Comparison of ENCODE assay signal across 8 cellular contexts in the genomic region with DNA sequence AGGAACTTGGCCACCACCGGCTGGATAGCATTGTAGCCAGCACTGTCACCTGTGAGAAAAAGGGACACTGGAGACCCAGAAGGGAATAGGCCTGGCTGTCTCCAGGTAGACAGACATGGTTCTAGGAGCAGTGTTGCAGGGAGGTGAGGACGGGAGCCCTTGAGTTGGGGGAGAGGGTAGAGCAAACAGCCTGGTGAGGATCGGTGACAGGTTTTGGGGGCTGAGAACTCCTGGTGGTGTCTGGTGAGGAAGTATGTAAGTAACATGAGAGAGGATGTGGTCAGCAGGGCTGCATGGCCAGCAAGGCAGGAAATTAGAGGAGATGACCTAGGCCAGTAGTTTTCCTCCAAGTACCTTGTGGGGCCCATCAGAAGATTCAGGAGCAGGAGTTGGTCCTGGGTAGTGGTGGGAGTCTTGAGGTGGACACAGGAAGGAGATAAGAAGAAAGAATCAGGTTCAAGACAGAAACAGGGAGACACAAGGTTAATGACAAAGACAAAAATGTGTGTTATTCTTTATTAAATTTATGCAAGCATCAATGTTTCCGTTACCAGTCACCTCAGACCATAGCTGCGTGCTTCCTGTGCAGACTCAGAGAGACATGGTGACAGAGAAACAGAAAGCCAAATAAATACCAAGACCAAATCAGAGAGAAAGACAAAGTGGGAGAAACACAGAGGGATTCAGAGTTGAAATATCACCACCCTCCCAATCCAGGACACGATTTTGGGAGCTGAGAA. TPM values are rescaled to one million over a fixed set of nuclear protein-coding genes. Genes with fewer than 3 reads are reported as not detected.
DNase-seq lines count a peak whose midpoint lies in the region; ATAC-seq and TF ChIP-seq lines count a peak whose summit lies in the region.

A gene (minus strand): TSS at position 491 of the 740 bp plus-strand sequence. CDS start 460 bp downstream, at position 31.

- H3K36me3 ChIP-seq in naive thymus-derived CD4-positive, alpha-beta T cell (ENCODE audit: control insufficient read depth in 2 of 3, insufficient read depth in 3 of 3, low read length in 3 of 3) = peaks cover 3 to 12% (median 7%) of the 10 kb centered on the region in 3 experiments

- DNase-seq in activated naive CD4-positive, alpha-beta T cell treated with anti-CD3 and anti-CD28 coated beads, Interleukin-2, amount 10 ng/mL, durations not matched to agents 7 days and 5 days = peak; percentile 73
- DNase-seq in naive thymus-derived CD4-positive, alpha-beta T cell = peak in 8 of 9 donors; percentile 29 to 90 (median 84)
- no peak for DNase-seq in SK-N-DZ (ENCODE audit: low spot score)
- DNase-seq in NCI-H1930 (lab: John Stamatoyannopoulos, UW) = no peak
- no peak for DNase-seq in DMS153 treated with DMSO at 0.1 percent for 48 hours (lab: John Stamatoyannopoulos, UW; ENCODE audit: unreplicated experiment)
- no peak for DNase-seq in NCI-H82 (lab: John Stamatoyannopoulos, UW)

- peak; percentile 38 for TF ChIP-seq POLR2A in GM15510 (IDR thresholded peaks at IDR 0.05; ENCODE audit: borderline replicate concordance, extremely low read depth, insufficient read length)

- intact Hi-C loops in naive thymus-derived CD4-positive, alpha-beta T cell (cut with micrococcal nuclease) = loop anchor here (1.0 to 5.0 kb wide), 6 partner anchors 8 to 392 kb away; a partner anchor contains a TSS

- H3K36me3 Mint-ChIP-seq in activated naive CD4-positive, alpha-beta T cell treated with anti-CD3 and anti-CD28 coated beads, Interleukin-2, amount 10 ng/mL, durations not matched to agents 7 days and 5 days = peaks cover 22% of the 10 kb centered on the region
- H3K36me3 Mint-ChIP-seq in naive thymus-derived CD4-positive, alpha-beta T cell = peaks cover 3 to 21% (median 9%) of the 10 kb centered on the region in 5 donors

- CTCF ChIA-PET in activated naive CD4-positive, alpha-beta T cell treated with anti-CD3 and anti-CD28 coated beads, Interleukin-2, amount 10 ng/mL, durations not matched to agents 7 days and 5 days (lab: Charles Lee) = interaction anchor here (0.9 to 6.2 kb wide), 5 partner anchors 8 to 24 kb away, joined by 3 to 67 read pairs (median 6); no protein-coding TSS in a partner anchor
- CTCF ChIA-PET in naive thymus-derived CD4-positive, alpha-beta T cell (lab: Charles Lee) = interaction anchor here (1.2 to 9.6 kb wide), 3 partner anchors 14 to 213 kb away, joined by 3 to 101 read pairs (median 4); a partner anchor contains a TSS

- peak within 1 kb of the TSS; percentile 99 for H3K27ac Mint-ChIP-seq in activated naive CD4-positive, alpha-beta T cell treated with anti-CD3 and anti-CD28 coated beads, Interleukin-2, amount 10 ng/mL, durations not matched to agents 7 days and 5 days
- peak within 1 kb of the TSS; percentile 97 to 100 (median 100) for H3K27ac Mint-ChIP-seq in naive thymus-derived CD4-positive, alpha-beta T cell

- H3K9me3 ChIP-seq in naive thymus-derived CD4-positive, alpha-beta T cell (ENCODE audit: control insufficient read depth in 2 of 3, low read length in 3 of 3) = no peaks in the 10 kb centered on the region

- no peaks in the 10 kb centered on the region for H3K27me3 Mint-ChIP-seq in activated naive CD4-positive, alpha-beta T cell treated with anti-CD3 and anti-CD28 coated beads, Interleukin-2, amount 10 ng/mL, durations not matched to agents 7 days and 5 days
- H3K27me3 Mint-ChIP-seq in naive thymus-derived CD4-positive, alpha-beta T cell = no peaks in the 10 kb centered on the region

- peak; percentile 47 for ATAC-seq in HG03521 (IDR thresholded peaks at IDR 0.05; ENCODE audit: unreplicated experiment)
- ATAC-seq in naive thymus-derived CD4-positive, alpha-beta T cell = peak; percentile 72

- no peaks in the 10 kb centered on the region for H3K27me3 ChIP-seq in naive thymus-derived CD4-positive, alpha-beta T cell (ENCODE audit: control insufficient read depth in 2 of 2, insufficient read depth in 2 of 2, low read length in 2 of 2)

- H3K4me3 ChIP-seq in naive thymus-derived CD4-positive, alpha-beta T cell (ENCODE audit: low read length) = peak within 1 kb of the TSS; percentile 95

- peaks cover 56% of the 10 kb centered on the region for H3K4me1 Mint-ChIP-seq in activated naive CD4-positive, alpha-beta T cell treated with anti-CD3 and anti-CD28 coated beads, Interleukin-2, amount 10 ng/mL, durations not matched to agents 7 days and 5 days
- peaks cover 52 to 69% (median 63%) of the 10 kb centered on the region in 7 donors for H3K4me1 Mint-ChIP-seq in naive thymus-derived CD4-positive, alpha-beta T cell

- no peaks in the 10 kb centered on the region for H3K9me3 Mint-ChIP-seq in activated naive CD4-positive, alpha-beta T cell treated with anti-CD3 and anti-CD28 coated beads, Interleukin-2, amount 10 ng/mL, durations not matched to agents 7 days and 5 days
- peaks cover 0 to 2% (median 0%) of the 10 kb centered on the region in 11 donors for H3K9me3 Mint-ChIP-seq in naive thymus-derived CD4-positive, alpha-beta T cell

- peak within 1 kb of the TSS; percentile 94 for H3K27ac ChIP-seq in naive thymus-derived CD4-positive, alpha-beta T cell (ENCODE audit: low read depth, low read length)

- peaks cover 50 to 54% of the 10 kb centered on the region in 2 donors for H3K4me1 ChIP-seq in naive thymus-derived CD4-positive, alpha-beta T cell (ENCODE audit: control insufficient read depth in 2 of 2, insufficient read depth in 2 of 2, low read length in 2 of 2)

- H3K4me3 Mint-ChIP-seq in activated naive CD4-positive, alpha-beta T cell treated with anti-CD3 and anti-CD28 coated beads, Interleukin-2, amount 10 ng/mL, durations not matched to agents 7 days and 5 days = peak within 1 kb of the TSS; percentile 99
- H3K4me3 Mint-ChIP-seq in naive thymus-derived CD4-positive, alpha-beta T cell = peak within 1 kb of the TSS; percentile 84 to 100 (median 98)

- POLR2A ChIA-PET in naive thymus-derived CD4-positive, alpha-beta T cell (lab: Charles Lee) = interaction anchor here (0.6 to 5.9 kb wide), 15 partner anchors 9 to 850 kb away, joined by 3 to 81 read pairs (median 5); a partner anchor contains a TSS

RNA-seq across cellular contexts. Expression of the gene that starts here (rescaled TPM):
- total RNA-seq in naive thymus-derived CD4-positive, alpha-beta T cell = 100 to 1,000 TPM; 201 to 366 (median 347) TPM
- 100 to 1,000 TPM; 198 to 283 TPM for polyA plus RNA-seq in naive thymus-derived CD4-positive, alpha-beta T cell
- 7.6 and 8.1 TPM in 2 replicates for polyA plus RNA-seq in SK-N-DZ (2014; cell fraction: cytosol; rRNA removed)
- polyA plus RNA-seq in SK-N-DZ (2014; cell fraction: nucleus; rRNA removed) = 6.2 and 8.1 TPM in 2 replicates

Comparison
In these comparisons a context has a peak if more than half of its experiments do, and no peak if none do; other contexts are left out.
1. DNase-seq: peak in activated naive CD4-positive, alpha-beta T cell treated with anti-CD3 and anti-CD28 coated beads, Interleukin-2, amount 10 ng/mL, durations not matched to agents 7 days and 5 days (single experiment) and naive thymus-derived CD4-positive, alpha-beta T cell (8 of 9); none in SK-N-DZ (single experiment), NCI-H1930 (0 of 2), DMS153 treated with DMSO at 0.1 percent for 48 hours (single experiment) and NCI-H82 (single experiment).